ENCODE assay signal across 28 cellular contexts in the genomic region with DNA sequence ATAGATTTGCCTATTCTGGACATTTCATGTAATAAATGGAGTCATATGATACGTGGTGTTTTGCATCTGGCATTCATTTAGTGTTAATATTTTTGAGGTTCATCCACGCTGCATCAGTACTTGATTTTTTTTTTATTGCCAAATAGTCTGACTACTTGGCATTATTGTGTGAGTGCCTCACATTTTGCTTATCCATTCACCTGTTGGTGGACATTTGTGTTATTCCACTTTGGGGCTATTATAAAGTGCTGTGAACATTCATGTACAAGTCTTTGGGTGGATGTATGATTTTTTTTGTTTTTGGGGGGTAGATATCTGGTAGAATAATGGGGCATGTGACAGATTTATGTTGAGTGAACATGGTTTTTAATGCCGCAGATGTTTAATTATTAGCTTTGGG.
"Had no signal": no experiment of that assay in that cellular context is flagged by ENCODE, and none has a peak within 500 bp of the region (broad histone marks: within the 10 kb centered on the region; RNA-seq: fewer than 3 reads in every experiment).

No MANE protein-coding gene starts in this region.

- DNase-seq: cortex of kidney; effector memory CD8-positive, alpha-beta T cell; erythroblast; esophagus squamous epithelium; foreskin keratinocyte; heart right ventricle; hippocampal formation; left cardiac atrium; left lung; mesenchymal stem cell; midbrain; naive thymus-derived CD8-positive, alpha-beta T cell; nephron progenitor cell; nucleus accumbens; stimulated activated CD4-positive, alpha-beta T cell treated with anti-CD3 and anti-CD28 coated beads, Interleukin-12 subunit alpha, Interleukin-12 subunit beta, amount 100 ng/mL, for 4 hours; stimulated activated CD4-positive, alpha-beta T cell treated with anti-CD3 and anti-CD28 coated beads, Interleukin-1b, Interleukin-23, amount 100 ng/mL, for 48 hours; stimulated activated CD4-positive, alpha-beta T cell treated with anti-CD3 and anti-CD28 coated beads, Interleukin-4, amount 100 ng/mL, for 1 hour; stimulated activated CD8-positive, alpha-beta memory T cell treated with anti-CD3 and anti-CD28 coated beads, Interleukin-4, amount 100 ng/mL, for 48 hours; stimulated activated naive CD4-positive, alpha-beta T cell; stimulated activated naive CD8-positive, alpha-beta T cell treated with anti-CD3 and anti-CD28 coated beads, Interleukin-15, amount 100 ng/mL, for 72 hours; transverse colon had no signal

- H3K27me3 ChIP-seq: esophagus squamous epithelium, foreskin keratinocyte, gastroesophageal sphincter, heart right ventricle, left lung, right atrium auricular region, suprapubic skin, transverse colon, vagina had no signal

- ATAC-seq: effector memory CD8-positive, alpha-beta T cell; foreskin keratinocyte; gastroesophageal sphincter; heart right ventricle; left cardiac atrium; left lung; naive thymus-derived CD8-positive, alpha-beta T cell; sciatic nerve; stimulated activated naive CD8-positive, alpha-beta T cell treated with anti-CD3 and anti-CD28 coated beads, Interleukin-15, amount 100 ng/mL, for 72 hours had no signal

- H3K36me3 ChIP-seq: esophagus squamous epithelium, gastroesophageal sphincter, heart right ventricle, left lung, prostate gland, right atrium auricular region, suprapubic skin, transverse colon, vagina had no signal

- H3K4me3 ChIP-seq: esophagus squamous epithelium, gastroesophageal sphincter, heart right ventricle, left lung, prostate gland, right atrium auricular region, smooth muscle cell, suprapubic skin, transverse colon, vagina had no signal

- H3K4me1 ChIP-seq: prostate gland had no signal

- H3K9me3 ChIP-seq: esophagus squamous epithelium, gastroesophageal sphincter, left lung, prostate gland, right atrium auricular region, suprapubic skin, transverse colon, vagina had no signal

- H3K27ac ChIP-seq: esophagus squamous epithelium, foreskin keratinocyte, gastroesophageal sphincter, heart right ventricle, left lung, prostate gland, right atrium auricular region, suprapubic skin, transverse colon, vagina had no signal

- H3K4me2 ChIP-seq: smooth muscle cell had no signal
